Comparison of ENCODE assay signal across 26 cellular contexts in genomic region chr1:17427696-17428660, GRCh38. TPM values are rescaled to one million over a fixed set of nuclear protein-coding genes. Genes with fewer than 3 reads are reported as not detected.
DNase-seq lines count a peak whose midpoint lies in the region; ATAC-seq and TF ChIP-seq lines count a peak whose summit lies in the region.
"Had no signal": no experiment of that assay in that cellular context is flagged by ENCODE, and none has a peak within 500 bp of the region (broad histone marks: within the 10 kb centered on the region; RNA-seq: fewer than 3 reads in every experiment).

No MANE protein-coding gene starts in this region.

- ATAC-seq in activated CD8-positive, alpha-beta T cell treated with anti-CD3 and anti-CD28 coated beads for 36 hours = no peak
- peak; percentile 78 for ATAC-seq in mucosa of descending colon
- ATAC-seq in lower lobe of right lung = no peak
- ATAC-seq: activated CD8-positive, alpha-beta memory T cell treated with anti-CD3 and anti-CD28 coated beads, Interleukin-2, amount 10 ng/mL, durations not matched to agents 7 days and 5 days; stimulated activated memory B cell treated with anti-CD40 and anti-IgM and Interleukin-4, amounts not matched to agents 10 μg/mL and 1 μg/mL and 100 μg/mL, for 72 hours had no signal

- peaks cover 72% of the 10 kb centered on the region for H3K36me3 ChIP-seq in H7 (replicated peaks; ENCODE audit: control insufficient read depth, insufficient read depth, low read length)
- no peaks in the 10 kb centered on the region for H3K36me3 ChIP-seq in mucosa of descending colon (ENCODE audit: low read depth)
- H3K36me3 ChIP-seq in lower lobe of right lung = peaks cover 69% of the 10 kb centered on the region

- H3K9me3 ChIP-seq in mucosa of descending colon (no peaks in the 10 kb centered on the region), lower lobe of right lung (no peaks in the 10 kb centered on the region)
- H3K9me3 ChIP-seq: SJCRH30, tibial artery had no signal

- TF ChIP-seq CTCF in activated CD8-positive, alpha-beta T cell treated with anti-CD3 and anti-CD28 coated beads for 36 hours (IDR thresholded peaks at IDR 0.05) = no peak
- TF ChIP-seq CTCF in mucosa of descending colon (IDR thresholded peaks at IDR 0.05) = no peak
- TF ChIP-seq CTCF in lower lobe of right lung (IDR thresholded peaks at IDR 0.05) = no peak

- H3K9me3 Mint-ChIP-seq in activated CD4-positive, alpha-beta memory T cell treated with anti-CD3 and anti-CD28 coated beads for 36 hours = no peaks in the 10 kb centered on the region
- no peaks in the 10 kb centered on the region for H3K9me3 Mint-ChIP-seq in activated CD4-positive, alpha-beta memory T cell treated with anti-CD3 and anti-CD28 coated beads, Interleukin-2, amount 10 ng/mL, durations not matched to agents 7 days and 5 days
- H3K9me3 Mint-ChIP-seq in activated CD8-positive, alpha-beta T cell treated with anti-CD3 and anti-CD28 coated beads for 36 hours = no peaks in the 10 kb centered on the region
- H3K9me3 Mint-ChIP-seq: CD8-positive, alpha-beta memory T cell; neural crest cell; stimulated activated memory B cell treated with anti-CD40 and anti-IgM and Interleukin-4, amounts not matched to agents 10 μg/mL and 1 μg/mL and 100 μg/mL, for 72 hours had no signal

- no peak overlapping the region for H3K4me3 Mint-ChIP-seq in activated CD4-positive, alpha-beta memory T cell treated with anti-CD3 and anti-CD28 coated beads for 36 hours
- no peak overlapping the region for H3K4me3 Mint-ChIP-seq in activated CD4-positive, alpha-beta memory T cell treated with anti-CD3 and anti-CD28 coated beads, Interleukin-2, amount 10 ng/mL, durations not matched to agents 7 days and 5 days
- no peak overlapping the region for H3K4me3 Mint-ChIP-seq in activated CD8-positive, alpha-beta T cell treated with anti-CD3 and anti-CD28 coated beads for 36 hours
- H3K4me3 Mint-ChIP-seq: activated CD8-positive, alpha-beta memory T cell treated with anti-CD3 and anti-CD28 coated beads, Interleukin-2, amount 10 ng/mL, durations not matched to agents 7 days and 5 days; CD8-positive, alpha-beta memory T cell; stimulated activated memory B cell treated with anti-CD40 and anti-IgM and Interleukin-4, amounts not matched to agents 10 μg/mL and 1 μg/mL and 100 μg/mL, for 72 hours had no signal

- no peak overlapping the region for H3K4me3 ChIP-seq in H7 (ENCODE audit: insufficient read depth, low read depth, low read length)
- no peak overlapping the region for H3K4me3 ChIP-seq in mucosa of descending colon
- H3K4me3 ChIP-seq in lower lobe of right lung = no peak overlapping the region
- H3K4me3 ChIP-seq: SJCRH30, tibial artery had no signal

- H3K27me3 ChIP-seq in H7 (ENCODE audit: control insufficient read depth, insufficient read depth, low read length) (no peaks in the 10 kb centered on the region), lower lobe of right lung (ENCODE audit: low read depth) (no peaks in the 10 kb centered on the region)
- H3K27me3 ChIP-seq: SJCRH30, tibial artery had no signal

- H3K27ac ChIP-seq in lower lobe of right lung = no peak overlapping the region
- H3K27ac ChIP-seq: SJCRH30, tibial artery had no signal

- H3K4me1 ChIP-seq in mucosa of descending colon (ENCODE audit: low read depth) = peaks cover 34% of the 10 kb centered on the region
- peaks cover 13% of the 10 kb centered on the region for H3K4me1 ChIP-seq in lower lobe of right lung
- H3K4me1 ChIP-seq: SJCRH30, tibial artery had no signal

- intact Hi-C loops in activated CD4-positive, alpha-beta memory T cell treated with anti-CD3 and anti-CD28 coated beads for 36 hours (cut with micrococcal nuclease) = loop anchor here (10.0 kb wide), 1 partner anchor 47 kb away; no protein-coding TSS in a partner anchor
- intact Hi-C loops in activated CD8-positive, alpha-beta T cell treated with anti-CD3 and anti-CD28 coated beads for 36 hours (cut with micrococcal nuclease) = no loop called here
- intact Hi-C loops in mucosa of descending colon (cut with DNase I, micrococcal nuclease) = no loop called here
- intact Hi-C loops in lower lobe of right lung (cut with DNase I) = no loop called here

- POLR2A ChIA-PET in activated CD4-positive, alpha-beta memory T cell treated with anti-CD3 and anti-CD28 coated beads for 36 hours (lab: Charles Lee) = interaction anchor here (1.4 kb wide), 1 partner anchor 10 kb away, joined by 4 read pairs; no protein-coding TSS in a partner anchor
- POLR2A ChIA-PET in activated CD4-positive, alpha-beta memory T cell treated with anti-CD3 and anti-CD28 coated beads, Interleukin-2, amount 10 ng/mL, durations not matched to agents 7 days and 5 days (lab: Charles Lee) = no interaction called here
- POLR2A ChIA-PET in activated CD8-positive, alpha-beta T cell treated with anti-CD3 and anti-CD28 coated beads for 36 hours (lab: Charles Lee) = interaction anchor here (1.2 to 2.0 kb wide), 2 partner anchors 10 to 13 kb away, joined by 4 to 5 read pairs; no protein-coding TSS in a partner anchor

- peaks cover 51% of the 10 kb centered on the region for H3K36me3 Mint-ChIP-seq in activated CD4-positive, alpha-beta memory T cell treated with anti-CD3 and anti-CD28 coated beads for 36 hours
- H3K36me3 Mint-ChIP-seq in activated CD4-positive, alpha-beta memory T cell treated with anti-CD3 and anti-CD28 coated beads, Interleukin-2, amount 10 ng/mL, durations not matched to agents 7 days and 5 days (ENCODE audit: low read depth) = peaks cover 56% of the 10 kb centered on the region
- peaks cover 59% of the 10 kb centered on the region for H3K36me3 Mint-ChIP-seq in activated CD8-positive, alpha-beta T cell treated with anti-CD3 and anti-CD28 coated beads for 36 hours (ENCODE audit: low read depth)

- CTCF ChIA-PET in activated CD4-positive, alpha-beta memory T cell treated with anti-CD3 and anti-CD28 coated beads for 36 hours (lab: Charles Lee) = no interaction called here
- CTCF ChIA-PET in activated CD4-positive, alpha-beta memory T cell treated with anti-CD3 and anti-CD28 coated beads, Interleukin-2, amount 10 ng/mL, durations not matched to agents 7 days and 5 days (lab: Charles Lee) = no interaction called here
- CTCF ChIA-PET in activated CD8-positive, alpha-beta T cell treated with anti-CD3 and anti-CD28 coated beads for 36 hours (lab: Charles Lee) = interaction anchor here (0.9 kb wide), 1 partner anchor 7 kb away, joined by 3 read pairs; no protein-coding TSS in a partner anchor

- H3K4me1 Mint-ChIP-seq in activated CD4-positive, alpha-beta memory T cell treated with anti-CD3 and anti-CD28 coated beads for 36 hours (ENCODE audit: low read depth) = peaks cover 16% of the 10 kb centered on the region
- H3K4me1 Mint-ChIP-seq in activated CD4-positive, alpha-beta memory T cell treated with anti-CD3 and anti-CD28 coated beads, Interleukin-2, amount 10 ng/mL, durations not matched to agents 7 days and 5 days = peaks cover 2% of the 10 kb centered on the region
- H3K4me1 Mint-ChIP-seq in activated CD8-positive, alpha-beta T cell treated with anti-CD3 and anti-CD28 coated beads for 36 hours (ENCODE audit: low read depth) = peaks cover 39% of the 10 kb centered on the region

- DNase-seq in activated CD4-positive, alpha-beta memory T cell treated with anti-CD3 and anti-CD28 coated beads for 36 hours = no peak
- no peak for DNase-seq in activated CD4-positive, alpha-beta memory T cell treated with anti-CD3 and anti-CD28 coated beads, Interleukin-2, amount 10 ng/mL, durations not matched to agents 7 days and 5 days
- DNase-seq in H7 (peak; percentile 56), mucosa of descending colon (peak in 2 of 3 donors; percentile 49 to 86), AG08395 (ENCODE audit: low spot score) (no peak), OCI-M2 (lab: John Stamatoyannopoulos, UW; ENCODE audit: unreplicated experiment) (no peak), lower lobe of right lung (no peak)
- no peak for DNase-seq in activated CD8-positive, alpha-beta T cell treated with anti-CD3 and anti-CD28 coated beads for 36 hours
- DNase-seq: activated CD8-positive, alpha-beta memory T cell treated with anti-CD3 and anti-CD28 coated beads, Interleukin-2, amount 10 ng/mL, durations not matched to agents 7 days and 5 days; activated effector memory CD4-positive, alpha-beta T cell treated with anti-CD3 and anti-CD28 coated beads, Interleukin-2, amount 50 U/mL, for 16 hours; CD8-positive, alpha-beta memory T cell; GOT3; hippocampal formation; KBM-7; midbrain; NCI-H1048; NCI-H2029; NCI-H524; SJCRH30; tibial artery had no signal

- peak overlapping the region; percentile 62 for H3K27ac Mint-ChIP-seq in activated CD4-positive, alpha-beta memory T cell treated with anti-CD3 and anti-CD28 coated beads for 36 hours
- H3K27ac Mint-ChIP-seq in activated CD4-positive, alpha-beta memory T cell treated with anti-CD3 and anti-CD28 coated beads, Interleukin-2, amount 10 ng/mL, durations not matched to agents 7 days and 5 days = no peak overlapping the region
- H3K27ac Mint-ChIP-seq in activated CD8-positive, alpha-beta T cell treated with anti-CD3 and anti-CD28 coated beads for 36 hours = peak overlapping the region; percentile 32
- H3K27ac Mint-ChIP-seq: activated CD8-positive, alpha-beta memory T cell treated with anti-CD3 and anti-CD28 coated beads, Interleukin-2, amount 10 ng/mL, durations not matched to agents 7 days and 5 days; stimulated activated memory B cell treated with anti-CD40 and anti-IgM and Interleukin-4, amounts not matched to agents 10 μg/mL and 1 μg/mL and 100 μg/mL, for 72 hours had no signal

- H3K27me3 Mint-ChIP-seq in activated CD4-positive, alpha-beta memory T cell treated with anti-CD3 and anti-CD28 coated beads for 36 hours = no peaks in the 10 kb centered on the region
- no peaks in the 10 kb centered on the region for H3K27me3 Mint-ChIP-seq in activated CD4-positive, alpha-beta memory T cell treated with anti-CD3 and anti-CD28 coated beads, Interleukin-2, amount 10 ng/mL, durations not matched to agents 7 days and 5 days
- no peaks in the 10 kb centered on the region for H3K27me3 Mint-ChIP-seq in activated CD8-positive, alpha-beta T cell treated with anti-CD3 and anti-CD28 coated beads for 36 hours
- H3K27me3 Mint-ChIP-seq: activated CD8-positive, alpha-beta memory T cell treated with anti-CD3 and anti-CD28 coated beads, Interleukin-2, amount 10 ng/mL, durations not matched to agents 7 days and 5 days; CD8-positive, alpha-beta memory T cell; stimulated activated memory B cell treated with anti-CD40 and anti-IgM and Interleukin-4, amounts not matched to agents 10 μg/mL and 1 μg/mL and 100 μg/mL, for 72 hours had no signal

RNA-seq across cellular contexts. Expression of gene RCC2, which starts 11.5 kb away (rescaled TPM):
- total RNA-seq in activated CD4-positive, alpha-beta memory T cell treated with anti-CD3 and anti-CD28 coated beads for 36 hours = 10 to 100 TPM; 90.6 to 91.0 TPM
- total RNA-seq in activated CD4-positive, alpha-beta memory T cell treated with anti-CD3 and anti-CD28 coated beads, Interleukin-2, amount 10 ng/mL, durations not matched to agents 7 days and 5 days = 100 to 1,000 TPM; 111 to 114 TPM
- 363 and 366 TPM in 2 replicates for total RNA-seq in H7 (2014; rRNA removed; shearing (Covaris generic))
- 100 to 1,000 TPM; 145 to 147 TPM for total RNA-seq in activated CD8-positive, alpha-beta T cell treated with anti-CD3 and anti-CD28 coated beads for 36 hours
- total RNA-seq in mucosa of descending colon = 10 to 100 TPM; 47.1 to 73.3 (median 55.1) TPM
- total RNA-seq in lower lobe of right lung = 65.8 TPM

RNA-seq across cellular contexts. Expression of gene PADI6, which starts 56.0 kb away (rescaled TPM):
- not detected for total RNA-seq in activated CD4-positive, alpha-beta memory T cell treated with anti-CD3 and anti-CD28 coated beads for 36 hours
- under 1 TPM; 0.23 to 0.30 TPM for total RNA-seq in activated CD4-positive, alpha-beta memory T cell treated with anti-CD3 and anti-CD28 coated beads, Interleukin-2, amount 10 ng/mL, durations not matched to agents 7 days and 5 days
- not detected in 2 replicates for total RNA-seq in H7 (2014; rRNA removed; shearing (Covaris generic))
- not detected for total RNA-seq in activated CD8-positive, alpha-beta T cell treated with anti-CD3 and anti-CD28 coated beads for 36 hours
- total RNA-seq in mucosa of descending colon (not detected), lower lobe of right lung (not detected)
- total RNA-seq: activated CD8-positive, alpha-beta memory T cell treated with anti-CD3 and anti-CD28 coated beads, Interleukin-2, amount 10 ng/mL, durations not matched to agents 7 days and 5 days; CD8-positive, alpha-beta memory T cell; Daoy; kidney epithelial cell; neural crest cell; OCI-LY7; SJCRH30; T-helper 2 cell treated with Interferon-gamma antibody and Interleukin-4, amounts not matched to agents 100 ng/mL and 5 ng/mL, for 36 hours had no signal

Comparison
In these comparisons a context has a peak if more than half of its experiments do, and no peak if none do; other contexts are left out.
1. DNase-seq: peak in H7 (single experiment) and mucosa of descending colon (2 of 3); none in activated CD4-positive, alpha-beta memory T cell treated with anti-CD3 and anti-CD28 coated beads for 36 hours (single experiment), activated CD4-positive, alpha-beta memory T cell treated with anti-CD3 and anti-CD28 coated beads, Interleukin-2, amount 10 ng/mL, durations not matched to agents 7 days and 5 days (single experiment), activated CD8-positive, alpha-beta T cell treated with anti-CD3 and anti-CD28 coated beads for 36 hours (single experiment), AG08395 (single experiment), OCI-M2 (single experiment) and lower lobe of right lung (single experiment).